Comparison of ENCODE assay signal across 19 cellular contexts in the genomic region with DNA sequence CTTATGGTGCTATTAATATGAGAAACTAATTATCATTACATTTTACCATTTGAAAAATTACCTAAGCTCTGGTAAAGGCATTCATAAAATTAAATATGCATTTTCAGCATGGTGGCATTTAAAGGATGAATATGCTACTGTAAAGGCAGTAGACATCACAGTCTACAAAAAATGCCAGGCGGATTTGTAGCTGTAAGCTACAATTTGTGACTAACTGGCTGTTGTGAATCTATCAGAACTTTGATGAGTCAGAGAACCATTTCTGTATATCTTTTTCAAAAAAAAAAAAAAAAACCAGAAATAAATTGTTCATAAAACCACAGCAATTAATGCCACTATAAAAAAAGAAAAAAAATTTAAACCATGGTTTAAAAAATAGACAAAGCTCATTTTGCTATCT.
"Had no signal": no experiment of that assay in that cellular context is flagged by ENCODE, and none has a peak within 500 bp of the region (broad histone marks: within the 10 kb centered on the region; RNA-seq: fewer than 3 reads in every experiment).

No MANE protein-coding gene starts in this region.

- H3K36me3 Mint-ChIP-seq: activated naive CD4-positive, alpha-beta T cell treated with anti-CD3 and anti-CD28 coated beads, Interleukin-2, amount 50 U/mL, for 72 hours; naive B cell; stimulated activated naive B cell treated with anti-CD40 and anti-IgM and Interleukin-4, amounts not matched to agents 10 μg/mL and 1 μg/mL and 100 μg/mL, for 72 hours had no signal

- ATAC-seq: activated naive CD4-positive, alpha-beta T cell treated with anti-CD3 and anti-CD28 coated beads, Interleukin-2, amount 50 U/mL, for 72 hours; sciatic nerve; stimulated activated naive B cell treated with anti-CD40 and anti-IgM and Interleukin-4, amounts not matched to agents 10 μg/mL and 1 μg/mL and 100 μg/mL, for 72 hours had no signal

- H3K4me1 Mint-ChIP-seq: naive B cell; stimulated activated naive B cell treated with anti-CD40 and anti-IgM and Interleukin-4, amounts not matched to agents 10 μg/mL and 1 μg/mL and 100 μg/mL, for 72 hours had no signal

- H3K27ac Mint-ChIP-seq: activated naive CD4-positive, alpha-beta T cell treated with anti-CD3 and anti-CD28 coated beads, Interleukin-2, amount 50 U/mL, for 72 hours; naive B cell; stimulated activated naive B cell treated with anti-CD40 and anti-IgM and Interleukin-4, amounts not matched to agents 10 μg/mL and 1 μg/mL and 100 μg/mL, for 72 hours had no signal

- DNase-seq: activated CD4-positive, alpha-beta T cell treated with anti-CD3 and anti-CD28 coated beads for 1 hour; activated T-cell treated with anti-CD3 and anti-CD28 coated beads, Interleukin-2, amount 50 U/mL, for 1 hour; kidney; naive B cell; occipital lobe; posterior cingulate gyrus; stimulated activated CD4-positive, alpha-beta T cell treated with anti-CD3 and anti-CD28 coated beads, Interleukin-2, amount 100 ng/mL, for 48 hours; stimulated activated CD8-positive, alpha-beta memory T cell treated with anti-CD3 and anti-CD28 coated beads, Interleukin-4, amount 100 ng/mL, for 48 hours; stimulated activated naive B cell treated with anti-CD40 and anti-IgM and Interleukin-4, amounts not matched to agents 10 μg/mL and 1 μg/mL and 100 μg/mL, for 72 hours; testis; trophoblast cell; uterus; WERI-Rb-1 had no signal

- H3K4me3 Mint-ChIP-seq: stimulated activated naive B cell treated with anti-CD40 and anti-IgM and Interleukin-4, amounts not matched to agents 10 μg/mL and 1 μg/mL and 100 μg/mL, for 72 hours had no signal

- H3K4me3 ChIP-seq: ascending aorta, breast epithelium, coronary artery, lung, testis, uterus had no signal

- H3K27me3 Mint-ChIP-seq: naive B cell; stimulated activated naive B cell treated with anti-CD40 and anti-IgM and Interleukin-4, amounts not matched to agents 10 μg/mL and 1 μg/mL and 100 μg/mL, for 72 hours had no signal

- H3K27me3 ChIP-seq: ascending aorta, breast epithelium, testis, uterus had no signal

- H3K36me3 ChIP-seq: breast epithelium, uterus, WERI-Rb-1 had no signal
